Comparison of ENCODE assay signal across 22 cellular contexts in the genomic region with DNA sequence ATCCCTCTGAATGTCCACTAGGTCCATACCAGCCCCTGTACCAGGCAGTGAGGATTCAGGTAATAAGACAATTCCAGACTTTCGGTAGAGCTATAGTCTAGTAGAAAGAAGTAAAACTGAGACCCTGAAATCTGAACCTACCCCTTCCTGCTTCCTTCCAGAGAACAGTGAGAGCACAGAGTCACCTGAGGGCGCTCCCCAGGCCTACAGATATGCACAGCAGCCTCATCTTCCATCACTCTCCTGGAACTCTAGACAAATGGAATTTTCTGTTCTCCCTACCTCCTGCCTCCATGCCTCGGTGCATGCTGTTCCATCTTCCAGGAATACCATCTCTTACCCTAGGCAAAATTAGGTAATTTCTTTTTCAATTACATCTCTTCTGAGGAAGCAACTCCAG. TPM values are rescaled to one million over a fixed set of nuclear protein-coding genes. Genes with fewer than 3 reads are reported as not detected.
"Had no signal": no experiment of that assay in that cellular context is flagged by ENCODE, and none has a peak within 500 bp of the region (broad histone marks: within the 10 kb centered on the region; RNA-seq: fewer than 3 reads in every experiment).

No MANE protein-coding gene starts in this region.

- H3K27me3 ChIP-seq: pancreas, right atrium auricular region, thyroid gland had no signal

- DNase-seq: dorsolateral prefrontal cortex; effector CD4-positive, alpha-beta T cell; foreskin fibroblast; gastrocnemius medialis; heart left ventricle; left ventricle myocardium superior; lower lobe of right lung; mucosa of descending colon; naive B cell; pancreas; sigmoid colon; spleen; stimulated activated CD4-positive, alpha-beta T cell treated with anti-CD3 and anti-CD28 coated beads, Interleukin-2, amount 100 ng/mL, for 48 hours; stimulated activated naive CD4-positive, alpha-beta T cell; stomach; thyroid gland had no signal

- H2AFZ ChIP-seq: hepatocyte had no signal

- H3K36me3 ChIP-seq: gastrocnemius medialis, heart left ventricle, lower lobe of right lung, neutrophil, pancreas, right atrium auricular region, sigmoid colon, spleen, stomach, thyroid gland had no signal

- H3K4me2 ChIP-seq: hepatocyte had no signal

- H3K9me3 ChIP-seq: gastrocnemius medialis, heart left ventricle, lower lobe of right lung, mucosa of descending colon, neutrophil, pancreas, right atrium auricular region, sigmoid colon, spleen, stomach, thyroid gland had no signal

- ATAC-seq: gastrocnemius medialis; heart left ventricle; left ventricle myocardium superior; lower lobe of right lung; mucosa of descending colon; natural killer cell treated with Interleukin-12 subunit alpha and Interleukin-12 subunit beta and Interleukin-15 and Interleukin-18, amount 100 ng/mL, for 72 hours; pancreas had no signal

- H3K79me2 ChIP-seq: hepatocyte had no signal

- H3K4me3 ChIP-seq: dorsolateral prefrontal cortex, gastrocnemius medialis, heart left ventricle, hepatocyte, lower lobe of right lung, mucosa of descending colon, pancreas, right atrium auricular region, sigmoid colon, spleen, stomach, thyroid gland had no signal

- H3K27ac ChIP-seq: dorsolateral prefrontal cortex, gastrocnemius medialis, heart left ventricle, hepatocyte, lower lobe of right lung, neutrophil, pancreas, right atrium auricular region, sigmoid colon, spleen, stomach, thyroid gland had no signal

RNA-seq across cellular contexts. Expression of gene GNA14, which starts 3.1 kb away (rescaled TPM):
- total RNA-seq: neural crest cell had no signal
- polyA plus RNA-seq: keratinocyte had no signal
